In the genomic region with DNA sequence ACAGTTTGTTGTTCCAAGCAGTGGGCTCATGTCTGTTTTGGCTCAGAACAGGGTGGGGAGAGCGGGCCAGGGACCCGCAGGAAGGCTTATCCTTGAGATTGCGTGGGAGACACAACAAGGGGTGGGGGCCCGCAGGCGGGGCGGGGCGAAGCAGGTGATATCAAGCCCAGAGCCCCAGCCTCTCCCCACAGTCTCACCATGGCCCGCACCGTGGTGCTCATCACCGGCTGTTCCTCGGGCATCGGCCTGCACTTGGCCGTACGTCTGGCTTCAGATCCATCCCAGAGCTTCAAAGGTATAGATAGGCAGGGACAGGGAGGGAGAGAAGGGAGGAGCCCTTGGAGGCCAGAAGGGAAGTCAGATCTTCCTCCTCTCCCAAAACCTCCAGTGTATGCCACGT, we compare ENCODE assay signal across 8 cellular contexts. TPM values are rescaled to one million over a fixed set of nuclear protein-coding genes. Genes with fewer than 3 reads are reported as not detected.
DNase-seq lines count a peak whose midpoint lies in the region; FAIRE-seq and TF ChIP-seq lines count a peak whose summit lies in the region.
"Not testable (repeated sequence)": the region's sequence is repeated elsewhere in the genome, so short reads cannot be mapped to it uniquely, and the experiment has no call there.

HSD17B1 (plus strand) TSS at position 188 of the 400 bp plus-strand sequence; CDS start at position 199, 11 bp downstream.

- H3K36me3 ChIP-seq in BLaER1 treated with 17β-estradiol and CSF1 and Interleukin-3, amounts not matched to agents 10 nM and 100 nM; HUES48 (ENCODE audit: control insufficient read depth, insufficient read depth, low read length); astrocyte (ENCODE audit: insufficient read depth, low read length); kidney epithelial cell (ENCODE audit: control insufficient read depth, insufficient read depth, low read length); neuron (ENCODE audit: insufficient read depth, low read length); subcutaneous abdominal adipose tissue (ENCODE audit: control insufficient read depth in 5 of 5, insufficient read depth in 5 of 5, low read length in 5 of 5): not testable (repeated sequence)

- peaks cover 38 to 52% (median 42%) of the 10 kb centered on the region in 10 experiments for H3K4me1 ChIP-seq in BLaER1 treated with 17β-estradiol and CSF1 and Interleukin-3, amounts not matched to agents 10 nM and 100 nM
- not testable (repeated sequence) for H3K4me1 ChIP-seq in HUES48 (ENCODE audit: control insufficient read depth, insufficient read depth, low read length); neuron (ENCODE audit: insufficient read depth, low read length)
- peaks cover 16% of the 10 kb centered on the region for H3K4me1 ChIP-seq in astrocyte (ENCODE audit: insufficient read depth, low read length)
- H3K4me1 ChIP-seq in subcutaneous abdominal adipose tissue (ENCODE audit: control insufficient read depth in 5 of 5, insufficient read depth in 5 of 5, low read length in 5 of 5), result peaks cover 6 to 56% (median 47%) of the 10 kb centered on the region in 5 donors

- peak within 1 kb of the TSS in 8 of 11 experiments; percentile 87 to 93 (median 88); a peak in 14 of 22 replicates for H3K27ac ChIP-seq in BLaER1 treated with 17β-estradiol and CSF1 and Interleukin-3, amounts not matched to agents 10 nM and 100 nM
- H3K27ac ChIP-seq in HUES48 (ENCODE audit: low read depth, low read length), result peak within 1 kb of the TSS; percentile 86
- peak within 1 kb of the TSS; percentile 79; the same call in 1 of the 2 replicates for H3K27ac ChIP-seq in VCaP
- H3K27ac ChIP-seq in astrocyte (ENCODE audit: low read depth, low read length), result not testable (repeated sequence)
- peak within 1 kb of the TSS; percentile 77 for H3K27ac ChIP-seq in epithelial cell of prostate
- peak within 1 kb of the TSS; percentile 75 for H3K27ac ChIP-seq in subcutaneous abdominal adipose tissue (ENCODE audit: low read depth, low read length)

- H4K20me1 ChIP-seq in BLaER1 treated with 17β-estradiol and CSF1 and Interleukin-3, amounts not matched to agents 10 nM and 100 nM, result peaks cover 0 to 39% (median 19%) of the 10 kb centered on the region in 11 experiments; a peak in 16 of 22 replicates
- not testable (repeated sequence) for H4K20me1 ChIP-seq in astrocyte (ENCODE audit: insufficient read depth, low read length)

- H3K9me3 Mint-ChIP-seq in astrocyte (ENCODE audit: unreplicated experiment), result not testable (repeated sequence)

- not testable (repeated sequence) for H3K36me3 Mint-ChIP-seq in astrocyte (ENCODE audit: low read depth, unreplicated experiment)

- not testable (repeated sequence) for H3K9me3 ChIP-seq in BLaER1 treated with 17β-estradiol and CSF1 and Interleukin-3, amounts not matched to agents 10 nM and 100 nM (replicated peaks in 1 of 11); HUES48 (ENCODE audit: control insufficient read depth, insufficient read depth, low read length); astrocyte (ENCODE audit: insufficient read depth, low read depth, low read length); neuron (ENCODE audit: low read length); subcutaneous abdominal adipose tissue (ENCODE audit: control insufficient read depth in 5 of 5, low read length in 5 of 5)

- FAIRE-seq in astrocyte (lab: Jason Lieb, UNC), result not testable (repeated sequence)

- peaks cover 12% of the 10 kb centered on the region for H3K4me1 Mint-ChIP-seq in astrocyte (ENCODE audit: low read depth, unreplicated experiment)

- H3K79me2 ChIP-seq in astrocyte (ENCODE audit: insufficient read depth, low read length), result peaks cover 27% of the 10 kb centered on the region

- peaks cover 0 to 15% (median 0%) of the 10 kb centered on the region in 11 experiments; a peak in 3 of 22 replicates for H3K27me3 ChIP-seq in BLaER1 treated with 17β-estradiol and CSF1 and Interleukin-3, amounts not matched to agents 10 nM and 100 nM
- not testable (repeated sequence) for H3K27me3 ChIP-seq in HUES48 (ENCODE audit: control insufficient read depth, insufficient read depth, low read length); astrocyte (ENCODE audit: insufficient read depth, low read length); kidney epithelial cell (ENCODE audit: control insufficient read depth, insufficient read depth, low read length); neuron (ENCODE audit: insufficient read depth, low read length); subcutaneous abdominal adipose tissue (ENCODE audit: control insufficient read depth in 5 of 5, insufficient read depth in 4 of 5, low read length in 5 of 5)

- TF ChIP-seq CTCF in VCaP (conservative IDR thresholded peaks at IDR 0.05); astrocyte (IDR thresholded peaks at IDR 0.05; ENCODE audit: insufficient read depth, low read depth, low read length); kidney epithelial cell (IDR thresholded peaks at IDR 0.05; ENCODE audit: insufficient read depth, low read length, poor library complexity, severe bottlenecking): not testable (repeated sequence)

- H3K9ac ChIP-seq in BLaER1 treated with 17β-estradiol and CSF1 and Interleukin-3, amounts not matched to agents 10 nM and 100 nM, result peak within 1 kb of the TSS; percentile 83 to 94 (median 91)
- not testable (repeated sequence) for H3K9ac ChIP-seq in HUES48 (ENCODE audit: low read depth, low read length)
- peak within 1 kb of the TSS; percentile 92 for H3K9ac ChIP-seq in astrocyte (ENCODE audit: low read length)
- peak within 1 kb of the TSS in 3 of 5 donors; percentile 89 to 91 (median 89) for H3K9ac ChIP-seq in subcutaneous abdominal adipose tissue (ENCODE audit: low read length in 5 of 5)

- DNase-seq in astrocyte (ENCODE audit: low read depth); epithelial cell of prostate (ENCODE audit: low read depth, low spot score); kidney epithelial cell (ENCODE audit: low read depth): not testable (repeated sequence)

- H3K4me3 Mint-ChIP-seq in astrocyte (ENCODE audit: unreplicated experiment), result peak within 1 kb of the TSS; percentile 91

- peak within 1 kb of the TSS; percentile 82 to 99 (median 94) for H3K4me2 ChIP-seq in BLaER1 treated with 17β-estradiol and CSF1 and Interleukin-3, amounts not matched to agents 10 nM and 100 nM
- peak within 1 kb of the TSS; percentile 91 for H3K4me2 ChIP-seq in astrocyte (ENCODE audit: low read length)

- H3K27ac Mint-ChIP-seq in astrocyte (ENCODE audit: unreplicated experiment), result not testable (repeated sequence)

- H3K4me3 ChIP-seq in BLaER1 treated with 17β-estradiol and CSF1 and Interleukin-3, amounts not matched to agents 10 nM and 100 nM, result peak within 1 kb of the TSS; percentile 67 to 98 (median 92)
- H3K4me3 ChIP-seq in HUES48 (ENCODE audit: low read depth, low read length), result peak within 1 kb of the TSS; percentile 99
- H3K4me3 ChIP-seq in astrocyte (ENCODE audit: insufficient read depth, low read depth, low read length), result peak within 1 kb of the TSS; percentile 69
- H3K4me3 ChIP-seq in kidney epithelial cell (ENCODE audit: low read depth, low read length), result peak within 1 kb of the TSS; percentile 77
- H3K4me3 ChIP-seq in neuron (ENCODE audit: low read length), result peak within 1 kb of the TSS; percentile 64
- H3K4me3 ChIP-seq in subcutaneous abdominal adipose tissue (ENCODE audit: low read depth in 1 of 5, low read length in 5 of 5), result peak within 1 kb of the TSS in 4 of 5 donors; percentile 81 to 94 (median 90)

- not testable (repeated sequence) for H3K27me3 Mint-ChIP-seq in astrocyte (ENCODE audit: low read depth, unreplicated experiment)

- not testable (repeated sequence) for H2AFZ ChIP-seq in astrocyte (ENCODE audit: low read depth, low read length); neuron (ENCODE audit: low read depth, low read length)

RNA-seq across cellular contexts. Expression of gene HSD17B1, which starts in this region (rescaled TPM):
- total RNA-seq in astrocyte (1.5 and 1.7 TPM in 2 replicates), kidney epithelial cell (0.34 and 1.8 TPM in 2 replicates)
